Comparison of ENCODE assay signal across 8 cellular contexts in genomic region chr10:45419673-45420020, GRCh38. TPM values are rescaled to one million over a fixed set of nuclear protein-coding genes. Genes with fewer than 3 reads are reported as not detected.
DNase-seq lines count a peak whose midpoint lies in the region; ATAC-seq and TF ChIP-seq lines count a peak whose summit lies in the region.

No MANE protein-coding gene starts in this region.

- H3K27me3 ChIP-seq in OCI-LY3 (ENCODE audit: low read depth, low read length): no peaks in the 10 kb centered on the region
- H3K27me3 ChIP-seq in psoas muscle (ENCODE audit: insufficient read depth in 3 of 3, low read length in 2 of 3): peaks cover 0 to 5% (median 0%) of the 10 kb centered on the region in 3 donors

- H3K36me3 Mint-ChIP-seq in activated CD4-positive, alpha-beta T cell treated with anti-CD3 and anti-CD28 coated beads, Interleukin-2, amount 10 ng/mL, durations not matched to agents 24 days and 14 days (ENCODE audit: low read depth): peaks cover 9% of the 10 kb centered on the region

- no peaks in the 10 kb centered on the region for H4K20me1 ChIP-seq in OCI-LY3 (ENCODE audit: insufficient read depth, low read length)

- peak; percentile 15 to 55 (median 32) for ATAC-seq in psoas muscle
- ATAC-seq in GM18907 (IDR thresholded peaks at IDR 0.05; ENCODE audit: unreplicated experiment): no peak
- no peak for ATAC-seq in HG03521 (IDR thresholded peaks at IDR 0.05; ENCODE audit: unreplicated experiment)

- no peak for TF ChIP-seq CTCF in OCI-LY3 (IDR thresholded peaks at IDR 0.05; ENCODE audit: low read depth, low read length)
- TF ChIP-seq CTCF in psoas muscle (IDR thresholded peaks at IDR 0.05): no peak

- no peaks in the 10 kb centered on the region for H3K79me2 ChIP-seq in OCI-LY3 (ENCODE audit: low read length)

- peak overlapping the region; percentile 69 for H3K9ac ChIP-seq in OCI-LY3 (ENCODE audit: low read length)

- H3K9me3 Mint-ChIP-seq in activated CD4-positive, alpha-beta T cell treated with anti-CD3 and anti-CD28 coated beads, Interleukin-2, amount 10 ng/mL, durations not matched to agents 24 days and 14 days: peaks cover 6% of the 10 kb centered on the region

- H3K36me3 ChIP-seq in OCI-LY3 (replicated peaks; ENCODE audit: low read depth, low read length): no peaks in the 10 kb centered on the region
- no peaks in the 10 kb centered on the region for H3K36me3 ChIP-seq in psoas muscle (ENCODE audit: insufficient read depth in 1 of 2, low read depth in 1 of 2)

- peak overlapping the region; percentile 99 for H3K27ac Mint-ChIP-seq in activated CD4-positive, alpha-beta T cell treated with anti-CD3 and anti-CD28 coated beads, Interleukin-2, amount 10 ng/mL, durations not matched to agents 24 days and 14 days

- H2AFZ ChIP-seq in OCI-LY3 (ENCODE audit: low read depth, low read length): peak overlapping the region; percentile 94; the same call in 1 of the 2 replicates

- peak overlapping the region; percentile 68 for H3K4me2 ChIP-seq in OCI-LY3 (ENCODE audit: low read length)

- H3K4me3 Mint-ChIP-seq in activated CD4-positive, alpha-beta T cell treated with anti-CD3 and anti-CD28 coated beads, Interleukin-2, amount 10 ng/mL, durations not matched to agents 24 days and 14 days: peak overlapping the region; percentile 98

- no peak for DNase-seq in activated CD4-positive, alpha-beta T cell treated with anti-CD3 and anti-CD28 coated beads, Interleukin-2, amount 10 ng/mL, durations not matched to agents 24 days and 14 days
- no peak for DNase-seq in activated CD4-positive, alpha-beta T cell treated with anti-CD3 and anti-CD28 coated beads, Interleukin-2, amount 50 U/mL, for 4 hours
- peak; percentile 24 for DNase-seq in globus pallidus (ENCODE audit: low spot score)
- peak in 1 of 2 donors; percentile 69 for DNase-seq in psoas muscle
- DNase-seq in NCI-H1930 (lab: John Stamatoyannopoulos, UW): no peak

- 8 to 19% (median 11%) methylated on average over 10 to 11 of the region's 11 CpGs for WGBS in psoas muscle, 3 donors

- H3K4me1 ChIP-seq in OCI-LY3 (ENCODE audit: low read length): peaks cover 17% of the 10 kb centered on the region
- H3K4me1 ChIP-seq in psoas muscle: peaks cover 17% of the 10 kb centered on the region

- intact Hi-C loops in activated CD4-positive, alpha-beta T cell treated with anti-CD3 and anti-CD28 coated beads, Interleukin-2, amount 10 ng/mL, durations not matched to agents 24 days and 14 days (cut with micrococcal nuclease): loop anchor here (2.0 to 5.0 kb wide), 4 partner anchors 47 to 253 kb away; partner anchors contain the start of genes ALOX5 and ZFAND4
- intact Hi-C loops in psoas muscle (cut with DNase I): no loop called here

- H3K9me3 ChIP-seq in OCI-LY3 (ENCODE audit: insufficient read depth, low read length) (no peaks in the 10 kb centered on the region), psoas muscle (no peaks in the 10 kb centered on the region)

- H3K4me1 Mint-ChIP-seq in activated CD4-positive, alpha-beta T cell treated with anti-CD3 and anti-CD28 coated beads, Interleukin-2, amount 10 ng/mL, durations not matched to agents 24 days and 14 days: peaks cover 68% of the 10 kb centered on the region

- H3K27ac ChIP-seq in OCI-LY3 (ENCODE audit: low read length) (no peak overlapping the region), psoas muscle (peak overlapping the region; percentile 43)

- H3K4me3 ChIP-seq in OCI-LY3 (ENCODE audit: low read length): peak overlapping the region; percentile 82
- peak overlapping the region; percentile 65 for H3K4me3 ChIP-seq in psoas muscle

- no peaks in the 10 kb centered on the region for H3K27me3 Mint-ChIP-seq in activated CD4-positive, alpha-beta T cell treated with anti-CD3 and anti-CD28 coated beads, Interleukin-2, amount 10 ng/mL, durations not matched to agents 24 days and 14 days

RNA-seq across cellular contexts. Expression of gene ALOX5, which starts 45.6 kb away (rescaled TPM):
- 1.0 and 2.4 TPM in 2 replicates for total RNA-seq in activated CD4-positive, alpha-beta T cell treated with anti-CD3 and anti-CD28 coated beads, Interleukin-2, amount 10 ng/mL, durations not matched to agents 24 days and 14 days
- total RNA-seq in psoas muscle: 1 to 10 TPM; 1.6 to 3.1 (median 2.4) TPM
- 1 to 10 TPM; 1.8 to 2.9 (median 2.0) TPM for polyA plus RNA-seq in psoas muscle

Comparison
In these comparisons a context has a peak if more than half of its experiments do, and no peak if none do; other contexts are left out.
1. ATAC-seq: peak in psoas muscle (4 of 4); none in GM18907 (single experiment) and HG03521 (single experiment).